ENCODE assay signal across 8 cellular contexts in genomic region chr4:26583865-26584652, GRCh38.
A peak's percentile ranks its signal among the peaks of the same experiment; 100 is the strongest.
DNase-seq lines count a peak whose midpoint lies in the region; ATAC-seq and TF ChIP-seq lines count a peak whose summit lies in the region.

TSS of gene TBC1D19 (plus strand) at chr4:26584084. CDS start at chr4:26584194, 110 bp downstream.

- peak within 1 kb of the TSS; percentile 89 for H3K4me3 ChIP-seq in AG09309 (ENCODE audit: control insufficient read depth, low read depth, low read length)

- peaks cover 27% of the 10 kb centered on the region for H3K4me1 Mint-ChIP-seq in central memory CD8-positive, alpha-beta T cell

- peak within 1 kb of the TSS; percentile 94 for H3K4me3 Mint-ChIP-seq in central memory CD8-positive, alpha-beta T cell

- peaks cover 8% of the 10 kb centered on the region for H3K27me3 Mint-ChIP-seq in central memory CD8-positive, alpha-beta T cell

- peak; percentile 24 for TF ChIP-seq CTCF in AG09309 (IDR thresholded peaks at IDR 0.05; ENCODE audit: control insufficient read depth, insufficient read depth, low read depth, low read length, missing control alignments)

- peak within 1 kb of the TSS; percentile 99 for H3K27ac Mint-ChIP-seq in central memory CD8-positive, alpha-beta T cell (ENCODE audit: low read depth)

- DNase-seq in AG09309 (ENCODE audit: low read depth) (peak; percentile 49), NCI-H226 (peak; percentile 69), islet precursor cell (peak; percentile 95)
- DNase-seq in activated CD4-positive, CD25-positive, alpha-beta regulatory T cell (lab: John Stamatoyannopoulos, UW): peak; percentile 63 to 78 (median 74)
- peak; percentile 82 to 86 for DNase-seq in central memory CD8-positive, alpha-beta T cell (ENCODE audit: low spot score in 2 of 2)
- peak; percentile 81 to 91 (median 87) for DNase-seq in stimulated activated CD4-positive, alpha-beta T cell treated with anti-CD3 and anti-CD28 coated beads, Interleukin-12 subunit alpha, Interleukin-12 subunit beta, amount 100 ng/mL, for 48 hours (ENCODE audit: low read depth in 2 of 3, low spot score in 1 of 3)

- ATAC-seq in GM19023 (IDR thresholded peaks at IDR 0.05; ENCODE audit: unreplicated experiment) (peak; percentile 100), HG03196 (IDR thresholded peaks at IDR 0.05; ENCODE audit: unreplicated experiment) (peak; percentile 100)
- peak; percentile 87 for ATAC-seq in central memory CD8-positive, alpha-beta T cell (replicated peaks; ENCODE audit: extremely low read depth, poor library complexity, severe bottlenecking)

- peaks cover 16% of the 10 kb centered on the region for H3K36me3 Mint-ChIP-seq in central memory CD8-positive, alpha-beta T cell (ENCODE audit: insufficient read depth)

- no peaks in the 10 kb centered on the region for H3K9me3 Mint-ChIP-seq in central memory CD8-positive, alpha-beta T cell

Comparison
In these comparisons a context has a peak if more than half of its experiments do, and no peak if none do; other contexts are left out.
1. Peak in every context shown above with its lines: DNase-seq, ATAC-seq and H3K4me3 ChIP-seq.